In genomic region chr12:6792522-6793201, GRCh38 we compare ENCODE assay signal across 8 cellular contexts. TPM values are rescaled to one million over a fixed set of nuclear protein-coding genes. Genes with fewer than 3 reads are reported as not detected.
DNase-seq lines count a peak whose midpoint lies in the region; ATAC-seq, FAIRE-seq and TF ChIP-seq lines count a peak whose summit lies in the region.

No MANE protein-coding gene starts in this region.

- ATAC-seq in left lobe of liver (peak; percentile 50), thoracic aorta (ENCODE audit: insufficient number of reproducible peaks, low FRiP score, low read depth) (no peak), HG03378 (IDR thresholded peaks at IDR 0.05; ENCODE audit: unreplicated experiment) (no peak)

- no peak for TF ChIP-seq CTCF in thoracic aorta (IDR thresholded peaks at IDR 0.05)
- no peak for TF ChIP-seq CTCF in D721Med (IDR thresholded peaks at IDR 0.05; ENCODE audit: insufficient read depth, missing control alignments)

- no peaks in the 10 kb centered on the region for H3K27me3 ChIP-seq in thoracic aorta (replicated peaks; ENCODE audit: insufficient read depth)

- FAIRE-seq in D721Med (lab: Jason Lieb, UNC) = no peak

- H3K27ac ChIP-seq in thoracic aorta = no peak overlapping the region

- H3K9me3 ChIP-seq in thoracic aorta = no peaks in the 10 kb centered on the region

- peak overlapping the region; percentile 49 for H3K4me3 ChIP-seq in thoracic aorta

- no peaks in the 10 kb centered on the region for H3K36me3 ChIP-seq in thoracic aorta

- no peaks in the 10 kb centered on the region for H3K4me1 ChIP-seq in thoracic aorta (ENCODE audit: control insufficient read depth in 1 of 2, low read depth in 2 of 2)

- peak; percentile 38 for DNase-seq in stimulated activated CD4-positive, alpha-beta T cell treated with anti-CD3 and anti-CD28 coated beads, Interleukin-15, amount 100 ng/mL, for 24 hours
- no peak for DNase-seq in stimulated activated CD4-positive, alpha-beta T cell treated with anti-CD3 and anti-CD28 coated beads, Interleukin-4, amount 100 ng/mL, for 1 hour
- DNase-seq in activated effector memory CD4-positive, alpha-beta T cell treated with Interleukin-2 at 50 U/mL for 16 hours = peak; percentile 43
- DNase-seq in left lobe of liver (ENCODE audit: low spot score) (no peak), thoracic aorta (ENCODE audit: low spot score) (no peak), HT-29 (ENCODE audit: low spot score) (no peak), D721Med (ENCODE audit: insufficient read length, low spot score) (no peak)

RNA-seq across cellular contexts. Expression of gene CD4, which starts 3.3 kb away (rescaled TPM):
- total RNA-seq in left lobe of liver = 22.7 TPM
- 10 to 100 TPM; 22.3 to 25.0 TPM for total RNA-seq in thoracic aorta
- total RNA-seq in HT-29 (2014; rRNA removed; shearing (Covaris generic)) = 0.25 and 0.47 TPM in 2 replicates

RNA-seq across cellular contexts. Expression of gene LAG3, which starts 20.3 kb away (rescaled TPM):
- 2.8 TPM for total RNA-seq in left lobe of liver
- total RNA-seq in thoracic aorta = 1 to 10 TPM in 1 of 2 donors, under 1 TPM in 1; 0.95 to 1.5 TPM
- total RNA-seq in HT-29 (2014; rRNA removed; shearing (Covaris generic)) = 0.05 and 0.56 TPM in 2 replicates

RNA-seq across cellular contexts. Expression of gene PTMS, which starts 26.5 kb away (rescaled TPM):
- 406 TPM for total RNA-seq in left lobe of liver
- total RNA-seq in thoracic aorta = 100 to 1,000 TPM; 168 to 186 TPM
- total RNA-seq in HT-29 (2014; rRNA removed; shearing (Covaris generic)) = 87.6 and 105 TPM in 2 replicates

RNA-seq across cellular contexts. Expression of gene GPR162, which starts 29.0 kb away (rescaled TPM):
- total RNA-seq in left lobe of liver (1.3 TPM), thoracic aorta (1 to 10 TPM; 1.1 to 3.1 TPM)
- total RNA-seq in HT-29 (2014; rRNA removed; shearing (Covaris generic)) = not detected in 2 replicates

RNA-seq across cellular contexts. Expression of gene P3H3, which starts 35.5 kb away (rescaled TPM):
- total RNA-seq in left lobe of liver (1.4 TPM), thoracic aorta (10 to 100 TPM; 66.1 to 77.7 TPM)
- total RNA-seq in HT-29 (2014; rRNA removed; shearing (Covaris generic)) = 2.2 and 2.7 TPM in 2 replicates

Comparison
In these comparisons a context has a peak if more than half of its experiments do, and no peak if none do; other contexts are left out.
1. DNase-seq: peak in stimulated activated CD4-positive, alpha-beta T cell treated with anti-CD3 and anti-CD28 coated beads, Interleukin-15, amount 100 ng/mL, for 24 hours (single experiment) and activated effector memory CD4-positive, alpha-beta T cell treated with Interleukin-2 at 50 U/mL for 16 hours (single experiment); none in stimulated activated CD4-positive, alpha-beta T cell treated with anti-CD3 and anti-CD28 coated beads, Interleukin-4, amount 100 ng/mL, for 1 hour (single experiment), left lobe of liver (single experiment), thoracic aorta (single experiment), HT-29 (single experiment) and D721Med (single experiment).
2. RNA of gene CD4, which starts 3.3 kb away (total RNA-seq): 22.3 to 25.0 TPM in thoracic aorta and 22.7 TPM in left lobe of liver (single experiment); 0.25 to 0.47 TPM in HT-29; every median in the first group is over 10 times any median in the second.